11 cellular contexts compared by ENCODE assay signal in genomic region chr3:53113293-53114010, GRCh38. TPM values are rescaled to one million over a fixed set of nuclear protein-coding genes. Genes with fewer than 3 reads are reported as not detected.
DNase-seq lines count a peak whose midpoint lies in the region; ATAC-seq and TF ChIP-seq lines count a peak whose summit lies in the region.
"Had no signal": no experiment of that assay in that cellular context is flagged by ENCODE, and none has a peak within 500 bp of the region (broad histone marks: within the 10 kb centered on the region; RNA-seq: fewer than 3 reads in every experiment).

No MANE protein-coding gene starts in this region.

- H3K9me3 ChIP-seq in Karpas-422 (ENCODE audit: low read length), result no peaks in the 10 kb centered on the region
- H3K9me3 ChIP-seq in stomach, result no peaks in the 10 kb centered on the region
- H3K9me3 ChIP-seq: vagina had no signal

- H3K27ac ChIP-seq in Karpas-422 (ENCODE audit: low read length) (no peak overlapping the region), stomach (peak overlapping the region in 3 of 5 donors; percentile 52 to 75 (median 52))
- H3K27ac ChIP-seq: C4-2B, coronary artery had no signal

- H3K4me1 ChIP-seq in Karpas-422 (ENCODE audit: low read length) (peaks cover 7% of the 10 kb centered on the region; the same call in 1 of the 2 replicates), stomach (peaks cover 6 to 62% (median 29%) of the 10 kb centered on the region in 4 donors)

- no peaks in the 10 kb centered on the region for H3K9me3 Mint-ChIP-seq in endothelial cell (ENCODE audit: unreplicated experiment)

- H3K36me3 ChIP-seq in Karpas-422 (ENCODE audit: insufficient read depth, low read length) (peaks cover 31% of the 10 kb centered on the region), stomach (peaks cover 30 to 70% (median 68%) of the 10 kb centered on the region in 4 donors)

- WGBS in stomach, 5 donors, result 71 to 100% (median 90%) methylated on average over 1 of the region's 1 CpG

- H3K27me3 Mint-ChIP-seq in endothelial cell (ENCODE audit: unreplicated experiment), result peaks cover 2% of the 10 kb centered on the region

- H3K27ac Mint-ChIP-seq in endothelial cell (ENCODE audit: unreplicated experiment), result no peak overlapping the region

- TF ChIP-seq POLR2A in stomach (IDR thresholded peaks at IDR 0.05), result no peak

- no peak for TF ChIP-seq EP300 in stomach (IDR thresholded peaks at IDR 0.05)

- peaks cover 6% of the 10 kb centered on the region for H3K79me2 ChIP-seq in Karpas-422 (ENCODE audit: low read length)

- TF ChIP-seq CTCF in stomach (IDR thresholded peaks at IDR 0.05) (no peak), endothelial cell (IDR thresholded peaks at IDR 0.05; ENCODE audit: unreplicated experiment) (no peak)

- H3K9ac ChIP-seq in Karpas-422 (ENCODE audit: low read length), result 0 out of 2 replicates have a peak overlapping the region, but pooled peaks have one; percentile 29

- no peak overlapping the region for H3K4me2 ChIP-seq in Karpas-422 (ENCODE audit: low read depth, low read length, poor library complexity, severe bottlenecking)

- H2AFZ ChIP-seq in Karpas-422 (ENCODE audit: low read length), result no peak overlapping the region

- no peak for ATAC-seq in GM18873 (IDR thresholded peaks at IDR 0.05; ENCODE audit: low FRiP score, unreplicated experiment)

- peaks cover 10% of the 10 kb centered on the region for H3K36me3 Mint-ChIP-seq in endothelial cell (ENCODE audit: low read depth, unreplicated experiment)

- H3K27me3 ChIP-seq in Karpas-422 (ENCODE audit: low read length) (no peaks in the 10 kb centered on the region), stomach (no peaks in the 10 kb centered on the region)
- H3K27me3 ChIP-seq: vagina had no signal

- intact Hi-C loops in stomach (cut with DNase I; ENCODE audit: low total_unique reads), result loop anchor here (2.0 kb wide), 1 partner anchor 83 kb away; no protein-coding TSS in a partner anchor

- H3K4me3 ChIP-seq in Karpas-422 (ENCODE audit: low read length), result no peak overlapping the region
- no peak overlapping the region for H3K4me3 ChIP-seq in stomach
- H3K4me3 ChIP-seq: coronary artery, vagina had no signal

- no peak overlapping the region for H3K4me3 Mint-ChIP-seq in endothelial cell (ENCODE audit: unreplicated experiment)

- H3K9me2 ChIP-seq in Karpas-422 (replicated peaks; ENCODE audit: insufficient read depth, low read length), result no peaks in the 10 kb centered on the region

- DNase-seq in Karpas-422 (no peak), cerebellar cortex (ENCODE audit: low spot score) (peak; percentile 29), medulla oblongata (ENCODE audit: extremely low spot score) (peak; percentile 49), stomach (no peak), endothelial cell (ENCODE audit: low spot score) (no peak), D341Med (ENCODE audit: low spot score) (no peak)
- DNase-seq: NCI-H1436 treated with DMSO at 0.1 percent for 48 hours had no signal

- no peaks in the 10 kb centered on the region for H3K4me1 Mint-ChIP-seq in endothelial cell (ENCODE audit: unreplicated experiment)

- H4K20me1 ChIP-seq in Karpas-422 (ENCODE audit: insufficient read depth, low read depth, low read length), result no peaks in the 10 kb centered on the region

RNA-seq across cellular contexts. Expression of gene RFT1, which starts 16.8 kb away (rescaled TPM):
- 20.5 and 29.9 TPM in 2 replicates for total RNA-seq in Karpas-422 (2014; rRNA removed; shearing (Covaris generic); ENCODE audit: low replicate concordance)
- total RNA-seq in stomach (10 to 100 TPM in 2 of 5 donors, 1 to 10 TPM in 2, not detected in 1; 7.0 to 16.8 (median 12.1) TPM), endothelial cell (ENCODE audit: unreplicated experiment) (21.1 TPM)
- polyA plus RNA-seq in stomach, result 1 to 10 TPM; 3.3 to 7.9 (median 3.7) TPM

RNA-seq across cellular contexts. Expression of gene PRKCD, which starts 47.6 kb away (rescaled TPM):
- 22.7 and 27.9 TPM in 2 replicates for total RNA-seq in Karpas-422 (2014; rRNA removed; shearing (Covaris generic); ENCODE audit: low replicate concordance)
- total RNA-seq in stomach (100 to 1,000 TPM in 1 of 5 donors, 10 to 100 TPM in 4; 15.6 to 117 (median 37.9) TPM), endothelial cell (ENCODE audit: unreplicated experiment) (9.9 TPM)
- polyA plus RNA-seq in stomach, result 10 to 100 TPM; 20.5 to 56.1 (median 36.4) TPM

Comparison
In these comparisons a context has a peak if more than half of its experiments do, and no peak if none do; other contexts are left out.
1. DNase-seq: peak in cerebellar cortex (single experiment) and medulla oblongata (single experiment); none in Karpas-422 (single experiment), stomach (single experiment), endothelial cell (single experiment) and D341Med (single experiment).